In genomic region chr1:172390620-172391491, GRCh38 we compare ENCODE assay signal across 8 cellular contexts. TPM values are rescaled to one million over a fixed set of nuclear protein-coding genes. Genes with fewer than 3 reads are reported as not detected.
DNase-seq lines count a peak whose midpoint lies in the region; ATAC-seq, FAIRE-seq and TF ChIP-seq lines count a peak whose summit lies in the region.

No MANE protein-coding gene starts in this region.

- no peaks in the 10 kb centered on the region for H3K27me3 Mint-ChIP-seq in brain

- H3K9me3 Mint-ChIP-seq in brain: no peaks in the 10 kb centered on the region

- H3K36me3 ChIP-seq in muscle layer of colon (ENCODE audit: insufficient read depth, low read length): no peaks in the 10 kb centered on the region
- no peaks in the 10 kb centered on the region for H3K36me3 ChIP-seq in BE2C

- peaks cover 51% of the 10 kb centered on the region for H3K4me1 ChIP-seq in muscle layer of colon (ENCODE audit: insufficient read depth, low read length)
- H3K4me1 ChIP-seq in BE2C: no peaks in the 10 kb centered on the region

- DNase-seq in Kasumi-1 (lab: John Stamatoyannopoulos, UW): no peak
- no peak for DNase-seq in HPDE6-E6E7 (ENCODE audit: extremely low spot score)
- DNase-seq in BE2C: no peak
- no peak for DNase-seq in RCC 7860 (ENCODE audit: low spot score)

- H3K4me3 Mint-ChIP-seq in brain: peak overlapping the region in 3 of 5 experiments; percentile 7 to 51 (median 41)

- peak; percentile 66 for ATAC-seq in GM18861 (IDR thresholded peaks at IDR 0.05; ENCODE audit: unreplicated experiment)
- ATAC-seq in HG02870 (IDR thresholded peaks at IDR 0.05; ENCODE audit: unreplicated experiment): peak; percentile 73

- H3K27me3 ChIP-seq in muscle layer of colon (ENCODE audit: control insufficient read depth in 1 of 2, insufficient read depth in 2 of 2, low read length in 2 of 2): no peaks in the 10 kb centered on the region
- no peaks in the 10 kb centered on the region for H3K27me3 ChIP-seq in BE2C

- H3K27ac Mint-ChIP-seq in brain: peak overlapping the region in 3 of 5 experiments; percentile 74 to 87 (median 86)

- peak overlapping the region; percentile 39 for H3K27ac ChIP-seq in muscle layer of colon (ENCODE audit: low read depth, low read length)

- no peak for TF ChIP-seq CTCF in brain (conservative IDR thresholded peaks at IDR 0.05)
- no peak for TF ChIP-seq CTCF in BE2C (IDR thresholded peaks at IDR 0.05; ENCODE audit: low read depth, low read length)

- H3K9me3 ChIP-seq in muscle layer of colon (ENCODE audit: low read length) (no peaks in the 10 kb centered on the region), BE2C (no peaks in the 10 kb centered on the region)

- peaks cover 45% of the 10 kb centered on the region for H3K4me1 Mint-ChIP-seq in brain

- H3K9ac ChIP-seq in muscle layer of colon (ENCODE audit: low read length): no peak overlapping the region

- peaks cover 30% of the 10 kb centered on the region for H3K36me3 Mint-ChIP-seq in brain

- FAIRE-seq in RCC 7860 (lab: Jason Lieb, UNC): no peak

- H3K4me3 ChIP-seq in muscle layer of colon (ENCODE audit: low read depth in 1 of 2, low read length in 2 of 2) (peak overlapping the region in 1 of 2 donors; percentile 44), BE2C (ENCODE audit: low read depth, low read length) (no peak overlapping the region)

RNA-seq across cellular contexts. Expression of gene C1orf105, which starts 29.6 kb away (rescaled TPM):
- polyA plus RNA-seq in brain (ENCODE audit: insufficient read depth, low read depth, low replicate concordance): not detected
- polyA plus RNA-seq in BE2C (2012; ENCODE audit: insufficient read depth, insufficient read length, low read depth): not detected

RNA-seq across cellular contexts. Expression of gene PIGC, which starts 53.0 kb away (rescaled TPM):
- 19.8 TPM for polyA plus RNA-seq in brain (ENCODE audit: insufficient read depth, low read depth, low replicate concordance)
- 67.6 TPM for polyA plus RNA-seq in BE2C (2012; ENCODE audit: insufficient read depth, insufficient read length, low read depth)
